Comparison of ENCODE assay signal across 8 cellular contexts in genomic region chr2:87852864-87853497, GRCh38. TPM values are rescaled to one million over a fixed set of nuclear protein-coding genes. Genes with fewer than 3 reads are reported as not detected.
DNase-seq lines count a peak whose midpoint lies in the region; ATAC-seq and TF ChIP-seq lines count a peak whose summit lies in the region.
"Not testable (repeated sequence)": the region's sequence is repeated elsewhere in the genome, so short reads cannot be mapped to it uniquely, and the experiment has no call there.

No MANE protein-coding gene starts in this region.

- not testable (repeated sequence) for H3K4me3 ChIP-seq in Panc1 (ENCODE audit: low read depth in 2 of 2, low read length in 2 of 2)

- not testable (repeated sequence) for H3K4me3 Mint-ChIP-seq in dendritic cell treated with granulocyte-macrophage colony-stimulating factor and Interleukin-4, amounts not matched to agents 40 ng/mL and 50 ng/mL, for 4 days

- DNase-seq in CD1c-positive myeloid dendritic cell (ENCODE audit: extremely low spot score) = peak; percentile 1
- not testable (repeated sequence) for DNase-seq in Panc1 (ENCODE audit: low read depth, low spot score)
- DNase-seq in activated T-cell treated with anti-CD3 and anti-CD28 coated beads for 4 hours = peak; percentile 12
- DNase-seq in stimulated activated CD4-positive, alpha-beta T cell treated with anti-CD3 and anti-CD28 coated beads, Interleukin-15, amount 100 ng/mL, for 1 hour (ENCODE audit: low read depth in 1 of 2, low spot score in 1 of 2) = peak; percentile 1

- not testable (repeated sequence) for H3K36me3 Mint-ChIP-seq in dendritic cell treated with granulocyte-macrophage colony-stimulating factor and Interleukin-4, amounts not matched to agents 40 ng/mL and 50 ng/mL, for 4 days (ENCODE audit: low read depth)

- H3K27me3 Mint-ChIP-seq in dendritic cell treated with granulocyte-macrophage colony-stimulating factor and Interleukin-4, amounts not matched to agents 40 ng/mL and 50 ng/mL, for 4 days = not testable (repeated sequence)

- H3K9me3 ChIP-seq in Panc1 (ENCODE audit: control insufficient read depth, insufficient read depth, low read depth, low read length) = not testable (repeated sequence)

- POLR2A ChIA-PET in Panc1 (lab: Charles Lee) = not testable (repeated sequence)

- H3K27me3 ChIP-seq in Panc1 (ENCODE audit: control insufficient read depth, insufficient read depth, low read length) = not testable (repeated sequence)

- peak; percentile 82 for ATAC-seq in GM19328 (IDR thresholded peaks at IDR 0.05; ENCODE audit: unreplicated experiment)
- peak; percentile 96 for ATAC-seq in HG02610 (IDR thresholded peaks at IDR 0.05; ENCODE audit: unreplicated experiment)
- peak; percentile 90 for ATAC-seq in HG03342 (IDR thresholded peaks at IDR 0.05; ENCODE audit: unreplicated experiment)
- peak; percentile 100 for ATAC-seq in Panc1

- BruUV-seq in Panc1 (replicated peaks; lab: Mats Ljungman, UMichigan) = not testable (repeated sequence)

- CTCF ChIA-PET in Panc1 (lab: Charles Lee) = not testable (repeated sequence)

- H3K4me1 ChIP-seq in Panc1 (ENCODE audit: control insufficient read depth, insufficient read depth, low read length) = not testable (repeated sequence)

- H3K4me1 Mint-ChIP-seq in dendritic cell treated with granulocyte-macrophage colony-stimulating factor and Interleukin-4, amounts not matched to agents 40 ng/mL and 50 ng/mL, for 4 days (ENCODE audit: low read depth) = not testable (repeated sequence)

- intact Hi-C loops in Panc1 (cut with micrococcal nuclease; ENCODE audit: unreplicated experiment); dendritic cell treated with granulocyte-macrophage colony-stimulating factor and Interleukin-4, amounts not matched to agents 40 ng/mL and 50 ng/mL, for 4 days (cut with micrococcal nuclease): not testable (repeated sequence)

- not testable (repeated sequence) for H3K9me3 Mint-ChIP-seq in dendritic cell treated with granulocyte-macrophage colony-stimulating factor and Interleukin-4, amounts not matched to agents 40 ng/mL and 50 ng/mL, for 4 days

- H3K36me3 ChIP-seq in Panc1 (ENCODE audit: control insufficient read depth, insufficient read depth, low read length) = not testable (repeated sequence)

- not testable (repeated sequence) for H3K27ac ChIP-seq in Panc1 (ENCODE audit: low read length)

- H3K27ac Mint-ChIP-seq in dendritic cell treated with granulocyte-macrophage colony-stimulating factor and Interleukin-4, amounts not matched to agents 40 ng/mL and 50 ng/mL, for 4 days = peak overlapping the region; percentile 41

- TF ChIP-seq CTCF in Panc1 (IDR thresholded peaks at IDR 0.05) = not testable (repeated sequence)

- in situ Hi-C loops in Panc1 (cut with HindIII; ENCODE audit: low pct_unique_long_range_greater_than_20kb, low sequenced_read_pairs) = not testable (repeated sequence)

RNA-seq across cellular contexts. Expression of gene RGPD2, which starts 27.4 kb away (rescaled TPM):
- total RNA-seq in Panc1 (2021; ENCODE audit: unreplicated experiment) = 3.5 TPM
- polyA plus RNA-seq in Panc1 (2012; ENCODE audit: insufficient read length) = 5.0 TPM
